10 cellular contexts compared by ENCODE assay signal in the genomic region with DNA sequence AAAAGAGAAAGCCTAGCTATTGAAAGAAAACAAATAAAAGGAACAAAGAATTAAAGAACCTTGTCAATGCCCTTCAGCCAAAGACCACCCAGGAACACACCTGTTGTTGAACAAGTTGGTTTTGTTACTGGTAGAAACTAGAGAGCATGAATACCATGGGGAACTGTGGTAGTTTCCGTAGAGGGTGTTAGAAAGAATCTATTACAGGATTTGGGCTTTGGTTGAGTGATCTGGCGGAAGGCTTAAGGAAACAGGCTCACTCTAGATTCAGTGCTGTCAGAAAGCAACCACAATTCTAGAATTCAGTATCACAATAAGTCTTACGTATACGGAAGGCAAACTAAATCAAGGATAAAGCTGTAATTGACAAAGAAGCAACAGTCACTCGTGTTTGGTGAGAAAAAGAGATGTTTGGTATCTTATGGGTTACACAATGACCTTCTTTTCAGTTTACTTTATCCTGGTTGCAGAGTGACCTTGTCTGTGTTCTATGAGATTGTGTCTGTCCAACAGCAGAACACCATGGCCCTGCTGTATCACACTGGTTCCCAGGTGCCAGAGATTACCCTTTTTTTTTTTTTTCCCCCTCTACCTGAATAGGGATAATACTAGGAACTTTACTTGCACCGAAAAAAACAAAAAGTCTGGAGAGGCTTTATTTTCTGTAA.
A peak's percentile ranks its signal among the peaks of the same experiment; 100 is the strongest.
DNase-seq lines count a peak whose midpoint lies in the region; ATAC-seq lines count a peak whose summit lies in the region.
"Had no signal": no experiment of that assay in that cellular context is flagged by ENCODE, and none has a peak within 500 bp of the region (broad histone marks: within the 10 kb centered on the region; RNA-seq: fewer than 3 reads in every experiment).

No MANE protein-coding gene starts in this region.

- ATAC-seq in GM18873 (IDR thresholded peaks at IDR 0.05; ENCODE audit: low FRiP score, unreplicated experiment) (peak; percentile 98), GM21529 (IDR thresholded peaks at IDR 0.05; ENCODE audit: unreplicated experiment) (peak; percentile 99), HG03196 (IDR thresholded peaks at IDR 0.05; ENCODE audit: unreplicated experiment) (peak; percentile 98)

- DNase-seq in iPS-NIHi11 (ENCODE audit: low spot score) (peak; percentile 47), NCI-H774 (lab: John Stamatoyannopoulos, UW) (no peak), NCI-H1694 (lab: John Stamatoyannopoulos, UW) (no peak)
- no peak for DNase-seq in stimulated activated CD4-positive, alpha-beta T cell treated with anti-CD3 and anti-CD28 coated beads, Interleukin-4, amount 100 ng/mL, for 4 hours
- DNase-seq in stimulated activated CD4-positive, alpha-beta T cell treated with anti-CD3 and anti-CD28 coated beads, Interleukin-1b, Interleukin-23, amount 100 ng/mL, for 48 hours = no peak
- DNase-seq: mesendoderm, MM.1S had no signal
